Comparison of ENCODE assay signal across 11 cellular contexts in the genomic region with DNA sequence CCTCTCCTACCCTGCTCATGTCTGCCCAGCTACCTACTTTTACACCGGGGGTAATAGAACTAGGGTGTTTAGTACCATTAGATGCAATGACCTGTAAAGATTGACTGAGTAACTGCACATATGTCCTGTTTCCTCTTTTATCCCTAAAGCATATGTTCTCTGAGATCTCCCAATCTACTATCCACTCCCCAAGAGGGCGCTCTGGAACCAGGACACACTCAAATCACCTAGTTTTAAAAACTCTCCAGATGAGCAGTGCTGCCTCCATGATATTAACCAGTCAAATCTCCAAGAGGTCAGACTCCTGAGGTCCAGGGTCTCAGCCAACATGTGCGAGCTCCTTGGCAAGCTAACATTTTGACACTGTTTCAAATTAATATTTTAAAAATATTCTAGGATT.
DNase-seq lines count a peak whose midpoint lies in the region; ATAC-seq and TF ChIP-seq lines count a peak whose summit lies in the region.
"Had no signal": no experiment of that assay in that cellular context is flagged by ENCODE, and none has a peak within 500 bp of the region (broad histone marks: within the 10 kb centered on the region; RNA-seq: fewer than 3 reads in every experiment).

No MANE protein-coding gene starts in this region.

- H3F3A ChIP-seq in OCI-LY1 (ENCODE audit: insufficient read depth, low read length), result no peaks in the 10 kb centered on the region

- no peaks in the 10 kb centered on the region for H3K27me3 ChIP-seq in AG04450 (ENCODE audit: control insufficient read depth, insufficient read depth, low read length)
- H3K27me3 ChIP-seq in OCI-LY1 (ENCODE audit: insufficient read depth, low read length), result no peaks in the 10 kb centered on the region
- no peaks in the 10 kb centered on the region for H3K27me3 ChIP-seq in esophagus muscularis mucosa

- WGBS in esophagus muscularis mucosa, result 74% methylated on average over 3 of the region's 3 CpGs

- no peaks in the 10 kb centered on the region for H3K4me1 ChIP-seq in OCI-LY1 (ENCODE audit: insufficient read depth, low read length, severe bottlenecking)
- no peaks in the 10 kb centered on the region for H3K4me1 ChIP-seq in esophagus muscularis mucosa

- CTCF ChIA-PET in AG04450 (lab: Charles Lee), result interaction anchor here (1.3 to 1.5 kb wide), 2 partner anchors 86 to 311 kb away, joined by 4 read pairs; no protein-coding TSS in a partner anchor

- H3K36me3 ChIP-seq in OCI-LY1 (ENCODE audit: insufficient read depth, low read length), result no peaks in the 10 kb centered on the region
- H3K36me3 ChIP-seq in esophagus muscularis mucosa, result no peaks in the 10 kb centered on the region

- TF ChIP-seq POLR2A in erythroblast (IDR thresholded peaks at IDR 0.05; ENCODE audit: low read length), result no peak
- no peak for TF ChIP-seq POLR2A in esophagus muscularis mucosa (IDR thresholded peaks at IDR 0.05; ENCODE audit: low read depth)

- TF ChIP-seq EP300 in esophagus muscularis mucosa (IDR thresholded peaks at IDR 0.05), result no peak

- no peaks in the 10 kb centered on the region for H3K9me2 ChIP-seq in OCI-LY1 (ENCODE audit: low read depth, low read length)

- TF ChIP-seq CTCF in AG04450 (IDR thresholded peaks at IDR 0.05; ENCODE audit: low read depth, low read length) (peak; percentile 43), GM12875 (IDR thresholded peaks at IDR 0.05; ENCODE audit: borderline replicate concordance, insufficient read depth, low read depth, low read length) (0 out of 2 replicates have a peak, but pooled peaks have one; percentile 23), OCI-LY1 (IDR thresholded peaks at IDR 0.05; ENCODE audit: low read length) (peak; percentile 34; the same call in 1 of the 2 replicates), esophagus muscularis mucosa (IDR thresholded peaks at IDR 0.05) (no peak)

- no peaks in the 10 kb centered on the region for H3K79me2 ChIP-seq in OCI-LY1 (ENCODE audit: insufficient read depth, low read length)

- intact Hi-C loops in esophagus muscularis mucosa (cut with DNase I), result no loop called here

- no peak overlapping the region for H3K4me3 ChIP-seq in AG04450 (ENCODE audit: low read depth, low read length)
- no peak overlapping the region for H3K4me3 ChIP-seq in GM12875 (ENCODE audit: low read depth, low read length)
- no peak overlapping the region for H3K4me3 ChIP-seq in OCI-LY1 (ENCODE audit: low read depth, low read length, poor library complexity, severe bottlenecking)
- no peak overlapping the region for H3K4me3 ChIP-seq in esophagus muscularis mucosa

- DNase-seq in AG04450 (ENCODE audit: low read depth, low spot score) (no peak), erythroblast (lab: John Stamatoyannopoulos, UW) (peak; percentile 62 to 69), NCI-H2107 (lab: John Stamatoyannopoulos, UW) (no peak), esophagus muscularis mucosa (ENCODE audit: extremely low spot score) (no peak)
- DNase-seq in stimulated activated CD4-positive, alpha-beta T cell treated with anti-CD3 and anti-CD28 coated beads, Interleukin-4, amount 100 ng/mL, for 1 hour, result no peak
- DNase-seq: activated CD8-positive, alpha-beta memory T cell treated with anti-CD3 and anti-CD28 coated beads, Interleukin-2, amount 50 U/mL, for 4 hours; naive thymus-derived CD4-positive, alpha-beta T cell; NCI-H2081 treated with DMSO at 0.1 percent for 48 hours had no signal

- H3K9ac ChIP-seq in OCI-LY1 (ENCODE audit: low read length), result no peak overlapping the region

- H3K4me2 ChIP-seq in OCI-LY1 (ENCODE audit: low read length), result no peak overlapping the region

- H2AFZ ChIP-seq in OCI-LY1 (ENCODE audit: low read length), result no peak overlapping the region

- H3K9me3 ChIP-seq in AG04450 (ENCODE audit: control insufficient read depth, insufficient read depth, low read length) (no peaks in the 10 kb centered on the region), OCI-LY1 (ENCODE audit: low read length) (no peaks in the 10 kb centered on the region), esophagus muscularis mucosa (no peaks in the 10 kb centered on the region)

- POLR2A ChIA-PET in AG04450 (lab: Yijun Ruan, JAX), result interaction anchor here (0.5 kb wide), 1 partner anchor 183 kb away, joined by 5 read pairs; a partner anchor contains a TSS

- ATAC-seq in HG02798 (IDR thresholded peaks at IDR 0.05; ENCODE audit: poor library complexity, unreplicated experiment), result no peak
- ATAC-seq: naive thymus-derived CD4-positive, alpha-beta T cell had no signal

- no peaks in the 10 kb centered on the region for H4K20me1 ChIP-seq in OCI-LY1 (ENCODE audit: insufficient read depth, low read length)

- H3K27ac ChIP-seq in AG04450 (ENCODE audit: low read depth, low read length) (no peak overlapping the region), OCI-LY1 (ENCODE audit: low read depth, low read length, poor library complexity, severe bottlenecking) (no peak overlapping the region), esophagus muscularis mucosa (replicated peaks in 1 of 4) (no peak overlapping the region)

Comparison
In these comparisons a context has a peak if more than half of its experiments do, and no peak if none do; other contexts are left out.
1. DNase-seq: peak in erythroblast (2 of 2); none in AG04450 (single experiment), NCI-H2107 (single experiment), esophagus muscularis mucosa (single experiment) and stimulated activated CD4-positive, alpha-beta T cell treated with anti-CD3 and anti-CD28 coated beads, Interleukin-4, amount 100 ng/mL, for 1 hour (single experiment).
2. CTCF ChIP-seq: peak in AG04450 (single experiment), GM12875 (single experiment) and OCI-LY1 (single experiment); none in esophagus muscularis mucosa (0 of 3).